16 cellular contexts compared by ENCODE assay signal in genomic region chr19:20928371-20928770, GRCh38. TPM values are rescaled to one million over a fixed set of nuclear protein-coding genes. Genes with fewer than 3 reads are reported as not detected.
A peak's percentile ranks its signal among the peaks of the same experiment; 100 is the strongest.
DNase-seq lines count a peak whose midpoint lies in the region; ATAC-seq, FAIRE-seq and TF ChIP-seq lines count a peak whose summit lies in the region.
"Had no signal": no experiment of that assay in that cellular context is flagged by ENCODE, and none has a peak within 500 bp of the region (broad histone marks: within the 10 kb centered on the region; RNA-seq: fewer than 3 reads in every experiment).

No MANE protein-coding gene starts in this region.

- H3K27ac ChIP-seq in ovary (no peak overlapping the region), coronary artery (no peak overlapping the region)
- H3K27ac ChIP-seq: BLaER1 had no signal

- peaks cover 40% of the 10 kb centered on the region for H3K4me1 Mint-ChIP-seq in neural crest cell

- peak overlapping the region; percentile 50 for H3K4me3 Mint-ChIP-seq in neural crest cell
- H3K4me3 Mint-ChIP-seq: activated naive CD4-positive, alpha-beta T cell treated with anti-CD3 and anti-CD28 coated beads, Interleukin-2, amount 10 ng/mL, durations not matched to agents 7 days and 5 days; central memory CD8-positive, alpha-beta T cell; immature natural killer cell had no signal

- 73 to 94% (median 75%) methylated on average over 1 of the region's 1 CpG for WGBS in ovary, 3 donors

- TF ChIP-seq CTCF in AG10803 (conservative IDR thresholded peaks at IDR 0.05; ENCODE audit: low read length), result no peak
- TF ChIP-seq CTCF in bronchial epithelial cell (IDR thresholded peaks at IDR 0.05; ENCODE audit: insufficient read depth, low read length, severe bottlenecking), result no peak
- no peak for TF ChIP-seq CTCF in neural crest cell (conservative IDR thresholded peaks at IDR 0.05)
- TF ChIP-seq CTCF in ovary (IDR thresholded peaks at IDR 0.05), result no peak
- TF ChIP-seq CTCF in coronary artery (IDR thresholded peaks at IDR 0.05), result no peak

- H3K36me3 Mint-ChIP-seq in neural crest cell (ENCODE audit: low read depth), result peaks cover 50% of the 10 kb centered on the region

- DNase-seq in AG10803 (ENCODE audit: low read depth) (peak; percentile 84), HS-27A (ENCODE audit: low read depth) (peak; percentile 57), bronchial epithelial cell (ENCODE audit: low read depth) (peak; percentile 13), neural crest cell (ENCODE audit: low read depth, low spot score) (no peak), ovary (no peak), coronary artery (ENCODE audit: low spot score) (no peak)
- DNase-seq in activated CD4-positive, alpha-beta T cell treated with anti-CD3 and anti-CD28 coated beads for 48 hours, result no peak
- DNase-seq: activated naive CD4-positive, alpha-beta T cell treated with anti-CD3 and anti-CD28 coated beads, Interleukin-2, amount 10 ng/mL, durations not matched to agents 7 days and 5 days; immature natural killer cell; NCI-H187 treated with DMSO at 0.1 percent for 48 hours; NCI-H510A treated with DMSO at 0.1 percent for 48 hours; T1000 had no signal

- peaks cover 1% of the 10 kb centered on the region for H3K4me1 ChIP-seq in ovary (ENCODE audit: insufficient read depth)

- no peak for FAIRE-seq in bronchial epithelial cell (lab: Jason Lieb, UNC)

- H3K27ac Mint-ChIP-seq in neural crest cell (ENCODE audit: unreplicated experiment), result peak overlapping the region; percentile 27
- H3K27ac Mint-ChIP-seq: activated naive CD4-positive, alpha-beta T cell treated with anti-CD3 and anti-CD28 coated beads, Interleukin-2, amount 10 ng/mL, durations not matched to agents 7 days and 5 days had no signal

- H3K9me3 Mint-ChIP-seq in neural crest cell, result peaks cover 3% of the 10 kb centered on the region
- H3K9me3 Mint-ChIP-seq: central memory CD8-positive, alpha-beta T cell; immature natural killer cell had no signal

- H3K4me3 ChIP-seq in AG10803 (ENCODE audit: low read length) (no peak overlapping the region), bronchial epithelial cell (ENCODE audit: low read depth, low read length) (no peak overlapping the region), ovary (no peak overlapping the region), coronary artery (no peak overlapping the region)
- H3K4me3 ChIP-seq: BLaER1 had no signal

- ATAC-seq in HG03432 (IDR thresholded peaks at IDR 0.05; ENCODE audit: unreplicated experiment), result no peak
- ATAC-seq: sciatic nerve had no signal

- TF ChIP-seq POLR2A in ovary (IDR thresholded peaks at IDR 0.05), result no peak

- H3K9me3 ChIP-seq in ovary, result no peaks in the 10 kb centered on the region

- H3K27me3 ChIP-seq in bronchial epithelial cell (ENCODE audit: control insufficient read depth, insufficient read depth, low read length) (no peaks in the 10 kb centered on the region), ovary (no peaks in the 10 kb centered on the region)
- H3K27me3 ChIP-seq: BLaER1 had no signal

- intact Hi-C loops in ovary (cut with DNase I), result no loop called here

- TF ChIP-seq EP300 in ovary (IDR thresholded peaks at IDR 0.05), result no peak

- no peaks in the 10 kb centered on the region for H3K27me3 Mint-ChIP-seq in neural crest cell (ENCODE audit: low read depth)
- H3K27me3 Mint-ChIP-seq: activated naive CD4-positive, alpha-beta T cell treated with anti-CD3 and anti-CD28 coated beads, Interleukin-2, amount 10 ng/mL, durations not matched to agents 7 days and 5 days; central memory CD8-positive, alpha-beta T cell had no signal

- H3K36me3 ChIP-seq in bronchial epithelial cell (ENCODE audit: control insufficient read depth, insufficient read depth, low read length) (no peaks in the 10 kb centered on the region), ovary (no peaks in the 10 kb centered on the region)

RNA-seq across cellular contexts. Expression of gene ZNF85, which starts 5.3 kb away (rescaled TPM):
- total RNA-seq in bronchial epithelial cell (1.3 and 3.6 TPM in 2 replicates), neural crest cell (24.4 and 27.2 TPM in 2 replicates), ovary (10 to 100 TPM in 2 of 7 donors, 1 to 10 TPM in 5; 6.8 to 20.1 (median 9.3) TPM)
- polyA plus RNA-seq in ovary, result 10 to 100 TPM in 1 of 2 donors, 1 to 10 TPM in 1; 8.7 to 11.3 TPM

Comparison
In these comparisons a context has a peak if more than half of its experiments do, and no peak if none do; other contexts are left out.
1. DNase-seq: peak in AG10803 (single experiment), HS-27A (single experiment) and bronchial epithelial cell (single experiment); none in neural crest cell (single experiment), ovary (0 of 5), coronary artery (single experiment) and activated CD4-positive, alpha-beta T cell treated with anti-CD3 and anti-CD28 coated beads for 48 hours (single experiment).